In genomic region chr17:9929873-9930272, GRCh38 we compare ENCODE assay signal across 24 cellular contexts. TPM values are rescaled to one million over a fixed set of nuclear protein-coding genes. Genes with fewer than 3 reads are reported as not detected.
DNase-seq lines count a peak whose midpoint lies in the region; ATAC-seq and TF ChIP-seq lines count a peak whose summit lies in the region.
"Had no signal": no experiment of that assay in that cellular context is flagged by ENCODE, and none has a peak within 500 bp of the region (broad histone marks: within the 10 kb centered on the region; RNA-seq: fewer than 3 reads in every experiment).

No MANE protein-coding gene starts in this region.

- 45 to 64% methylated on average over 8 of the region's 8 CpGs for WGBS in body of pancreas, 2 donors
- WGBS in tibial nerve, 2 donors, result 74 to 77% methylated on average over 8 of the region's 8 CpGs

- peaks cover 28% of the 10 kb centered on the region; the same call in 1 of the 2 replicates for H3K36me3 ChIP-seq in Karpas-422 (ENCODE audit: insufficient read depth, low read length)
- H3K36me3 ChIP-seq in body of pancreas (replicated peaks in 1 of 2; ENCODE audit: insufficient read depth in 1 of 2, low read depth in 2 of 2), result no peaks in the 10 kb centered on the region
- peaks cover 0 to 86% of the 10 kb centered on the region in 2 donors for H3K36me3 ChIP-seq in left lung
- H3K36me3 ChIP-seq in uterus, result no peaks in the 10 kb centered on the region
- H3K36me3 ChIP-seq in tibial nerve, result peaks cover 0 to 77% (median 0%) of the 10 kb centered on the region in 3 donors
- H3K36me3 ChIP-seq: BE2C, SJCRH30 had no signal

- H3K4me1 ChIP-seq in Karpas-422 (ENCODE audit: low read length) (peaks cover 65% of the 10 kb centered on the region), body of pancreas (peaks cover 1% of the 10 kb centered on the region), left lung (peaks cover 0 to 7% of the 10 kb centered on the region in 2 donors), uterus (no peaks in the 10 kb centered on the region), tibial nerve (peaks cover 0 to 10% (median 0%) of the 10 kb centered on the region in 4 donors)
- H3K4me1 ChIP-seq: BE2C, SJCRH30 had no signal

- 0 out of 2 replicates have a peak overlapping the region, but pooled peaks have one; percentile 11 for H3K27ac ChIP-seq in Karpas-422 (ENCODE audit: low read length)
- H3K27ac ChIP-seq in body of pancreas, result no peak overlapping the region
- peak overlapping the region in 1 of 2 donors; percentile 30 for H3K27ac ChIP-seq in left lung
- peak overlapping the region; percentile 33 to 34 for H3K27ac ChIP-seq in uterus
- H3K27ac ChIP-seq in tibial nerve, result no peak overlapping the region
- H3K27ac ChIP-seq: KMS-11, SJCRH30 had no signal

- H4K20me1 ChIP-seq in Karpas-422 (ENCODE audit: insufficient read depth, low read depth, low read length), result no peaks in the 10 kb centered on the region

- TF ChIP-seq CTCF in body of pancreas (IDR thresholded peaks at IDR 0.05) (no peak), left lung (IDR thresholded peaks at IDR 0.05) (no peak), uterus (IDR thresholded peaks at IDR 0.05) (no peak), tibial nerve (IDR thresholded peaks at IDR 0.05) (no peak)

- H2AFZ ChIP-seq in Karpas-422 (ENCODE audit: low read length), result no peak overlapping the region

- H3K4me3 ChIP-seq in Karpas-422 (ENCODE audit: low read length) (no peak overlapping the region), body of pancreas (no peak overlapping the region), left lung (no peak overlapping the region), uterus (no peak overlapping the region), tibial nerve (no peak overlapping the region)
- H3K4me3 ChIP-seq: SJCRH30 had no signal

- no peaks in the 10 kb centered on the region for H3K27me3 ChIP-seq in Karpas-422 (ENCODE audit: low read length)
- no peaks in the 10 kb centered on the region for H3K27me3 ChIP-seq in body of pancreas
- peaks cover 0 to 29% of the 10 kb centered on the region in 2 donors for H3K27me3 ChIP-seq in left lung
- H3K27me3 ChIP-seq in uterus, result no peaks in the 10 kb centered on the region
- no peaks in the 10 kb centered on the region for H3K27me3 ChIP-seq in tibial nerve
- H3K27me3 ChIP-seq: BE2C, SJCRH30 had no signal

- H3K4me2 ChIP-seq in Karpas-422 (ENCODE audit: low read depth, low read length, poor library complexity, severe bottlenecking), result no peak overlapping the region
- H3K4me2 ChIP-seq: KMS-11 had no signal

- intact Hi-C loops in body of pancreas (cut with DNase I), result loop anchor here (10.0 kb wide), 1 partner anchor 695 kb away; no protein-coding TSS in a partner anchor
- intact Hi-C loops in left lung (cut with DNase I), result loop anchor here in 1 of 2 donors (10.0 kb wide), 1 partner anchor 695 kb away; no protein-coding TSS in a partner anchor
- intact Hi-C loops in uterus (cut with DNase I; ENCODE audit: low total_unique reads), result no loop called here

- DNase-seq in Karpas-422 (no peak), body of pancreas (no peak), left lung (no peak), uterus (peak; percentile 37 to 50), NCI-H2171 (lab: John Stamatoyannopoulos, UW) (no peak), tibial nerve (ENCODE audit: low spot score in 2 of 2) (no peak)
- no peak for DNase-seq in stimulated activated naive CD4-positive, alpha-beta T cell (lab: John Stamatoyannopoulos, UW)
- DNase-seq: BE2C; CD8-positive, alpha-beta memory T cell; DMS 273 treated with DMSO at 0.1 percent for 48 hours; DMS79 treated with DMSO at 0.1 percent for 48 hours; GF-D8; NCI-H1048; NCI-H1417 treated with DMSO at 0.1 percent for 48 hours; NCI-H1930; NCI-H2107; NCI-H446; NCI-H524 treated with DMSO at 0.1 percent for 48 hours; NCI-H774; SJCRH30 had no signal

- H3K9me2 ChIP-seq in Karpas-422 (replicated peaks; ENCODE audit: insufficient read depth, low read length), result no peaks in the 10 kb centered on the region

- no peak for TF ChIP-seq EP300 in tibial nerve (IDR thresholded peaks at IDR 0.05)

- H3K9me3 ChIP-seq in Karpas-422 (ENCODE audit: low read length) (no peaks in the 10 kb centered on the region), body of pancreas (no peaks in the 10 kb centered on the region), left lung (no peaks in the 10 kb centered on the region), uterus (no peaks in the 10 kb centered on the region), tibial nerve (no peaks in the 10 kb centered on the region)
- H3K9me3 ChIP-seq: BE2C, SJCRH30 had no signal

- H3K79me2 ChIP-seq in Karpas-422 (ENCODE audit: low read length), result no peaks in the 10 kb centered on the region

- ATAC-seq in body of pancreas, result peak; percentile 18
- peak; percentile 7 for ATAC-seq in left lung
- ATAC-seq: HCT116, SK-N-SH treated with all-trans-retinoic acid at 6 μM for 48 hours had no signal

- no peak for TF ChIP-seq POLR2A in body of pancreas (IDR thresholded peaks at IDR 0.05)
- TF ChIP-seq POLR2A in uterus (IDR thresholded peaks at IDR 0.05), result no peak
- TF ChIP-seq POLR2A in tibial nerve (IDR thresholded peaks at IDR 0.05), result no peak

- no peak overlapping the region for H3K9ac ChIP-seq in Karpas-422 (ENCODE audit: low read length)
- H3K9ac ChIP-seq: KMS-11 had no signal

RNA-seq across cellular contexts. Expression of gene RCVRN, which starts 24.8 kb away (rescaled TPM):
- total RNA-seq in Karpas-422 (2014; rRNA removed; shearing (Covaris generic); ENCODE audit: low replicate concordance), result not detected in 2 replicates
- total RNA-seq in body of pancreas, result not detected
- total RNA-seq in left lung, result under 1 TPM; 0.47 to 0.50 TPM
- under 1 TPM in 1 of 4 donors, not detected in 3; 0.88 TPM for total RNA-seq in uterus
- total RNA-seq in tibial nerve, result not detected
- total RNA-seq: CD8-positive, alpha-beta memory T cell; H4 had no signal

Comparison
In these comparisons a context has a peak if more than half of its experiments do, and no peak if none do; other contexts are left out.
1. DNase-seq: peak in uterus (2 of 2); none in Karpas-422 (single experiment), body of pancreas (0 of 4), left lung (0 of 2), NCI-H2171 (single experiment), stimulated activated naive CD4-positive, alpha-beta T cell (0 of 6) and tibial nerve (0 of 2).
2. H3K27ac ChIP-seq: peak in Karpas-422 (single experiment) and uterus (2 of 2); none in body of pancreas (0 of 4) and tibial nerve (0 of 4).